Comparison of ENCODE assay signal across 8 cellular contexts in the genomic region with DNA sequence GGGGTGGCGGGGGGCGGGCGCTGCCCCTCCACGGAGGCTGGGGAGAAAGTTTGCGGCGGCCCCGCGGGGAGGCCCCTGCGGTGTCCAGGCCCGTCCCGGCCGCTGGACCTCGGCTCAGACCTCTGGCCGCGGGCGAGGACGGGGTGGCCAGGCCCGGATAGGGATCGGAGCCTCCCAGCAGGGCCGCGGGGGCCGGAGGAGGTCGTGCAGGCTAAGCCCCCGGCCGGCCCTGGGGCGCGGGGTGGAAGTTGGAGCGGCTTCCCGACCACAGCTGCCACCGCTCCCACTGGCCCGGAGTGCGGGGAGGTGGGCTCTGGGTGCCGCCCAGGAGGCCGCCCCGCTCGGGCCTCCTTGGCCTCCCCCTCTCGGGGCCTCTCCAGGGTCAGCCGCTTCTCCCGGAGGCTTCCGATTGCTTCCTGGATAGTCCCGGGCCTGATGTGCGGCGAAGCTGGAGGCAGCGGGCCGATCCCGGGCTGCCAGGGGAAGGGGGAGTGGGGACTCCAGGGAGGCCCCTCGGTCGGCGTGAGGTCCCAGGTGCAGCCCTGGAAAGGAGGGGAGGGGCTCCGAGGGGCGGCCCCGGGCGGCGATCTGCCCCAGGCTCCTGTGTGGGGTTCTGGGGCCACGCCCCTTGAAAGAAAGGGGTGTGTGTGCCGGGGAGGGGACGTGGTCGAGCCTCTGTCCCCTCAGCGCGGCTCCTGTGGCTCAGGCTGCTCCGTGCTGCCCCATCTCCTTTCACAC. TPM values are rescaled to one million over a fixed set of nuclear protein-coding genes. Genes with fewer than 3 reads are reported as not detected.
DNase-seq lines count a peak whose midpoint lies in the region; ATAC-seq and TF ChIP-seq lines count a peak whose summit lies in the region.

No MANE protein-coding gene starts in this region.

- peaks cover 41% of the 10 kb centered on the region for H3K27me3 Mint-ChIP-seq in activated naive CD4-positive, alpha-beta T cell treated with anti-CD3 and anti-CD28 coated beads, Interleukin-2, amount 10 ng/mL, durations not matched to agents 7 days and 5 days

- ATAC-seq in left ventricle myocardium superior (peak; percentile 1), gastrocnemius medialis (peak; percentile 16 to 18), HG03159 (IDR thresholded peaks at IDR 0.05; ENCODE audit: unreplicated experiment) (no peak)

- H3K36me3 Mint-ChIP-seq in activated naive CD4-positive, alpha-beta T cell treated with anti-CD3 and anti-CD28 coated beads, Interleukin-2, amount 10 ng/mL, durations not matched to agents 7 days and 5 days, result no peaks in the 10 kb centered on the region

- H3K36me3 ChIP-seq in gastrocnemius medialis, result peaks cover 0 to 2% of the 10 kb centered on the region in 2 donors

- H3K27me3 ChIP-seq in gastrocnemius medialis, result no peaks in the 10 kb centered on the region

- no peak for TF ChIP-seq CTCF in gastrocnemius medialis (IDR thresholded peaks at IDR 0.05 in 4 of 5, conservative IDR thresholded peaks at IDR 0.05 in 1 of 5)

- TF ChIP-seq POLR2A in gastrocnemius medialis (IDR thresholded peaks at IDR 0.05), result no peak

- H3K4me1 Mint-ChIP-seq in activated naive CD4-positive, alpha-beta T cell treated with anti-CD3 and anti-CD28 coated beads, Interleukin-2, amount 10 ng/mL, durations not matched to agents 7 days and 5 days, result peaks cover 19% of the 10 kb centered on the region

- DNase-seq in NCI-H1436 (lab: John Stamatoyannopoulos, UW), result peak; percentile 31
- no peak for DNase-seq in NCI-H1436 treated with DMSO at 0.1 percent for 48 hours (lab: John Stamatoyannopoulos, UW)
- DNase-seq in NCI-H128 (lab: John Stamatoyannopoulos, UW; ENCODE audit: unreplicated experiment), result peak; percentile 64
- peak; percentile 60 for DNase-seq in activated naive CD4-positive, alpha-beta T cell treated with anti-CD3 and anti-CD28 coated beads, Interleukin-2, amount 10 ng/mL, durations not matched to agents 7 days and 5 days
- DNase-seq in left ventricle myocardium superior, result peak; percentile 52
- DNase-seq in gastrocnemius medialis, result no peak
- no peak for DNase-seq in COR-L47 (lab: John Stamatoyannopoulos, UW)

- H3K4me3 Mint-ChIP-seq in activated naive CD4-positive, alpha-beta T cell treated with anti-CD3 and anti-CD28 coated beads, Interleukin-2, amount 10 ng/mL, durations not matched to agents 7 days and 5 days, result peak overlapping the region; percentile 43

- H3K9me3 Mint-ChIP-seq in activated naive CD4-positive, alpha-beta T cell treated with anti-CD3 and anti-CD28 coated beads, Interleukin-2, amount 10 ng/mL, durations not matched to agents 7 days and 5 days, result no peaks in the 10 kb centered on the region

- H3K4me1 ChIP-seq in gastrocnemius medialis, result peaks cover 3 to 23% of the 10 kb centered on the region in 2 donors

- CTCF ChIA-PET in activated naive CD4-positive, alpha-beta T cell treated with anti-CD3 and anti-CD28 coated beads, Interleukin-2, amount 10 ng/mL, durations not matched to agents 7 days and 5 days (lab: Charles Lee), result interaction anchor here (2.7 to 3.9 kb wide), 2 partner anchors 13 to 231 kb away, joined by 9 to 22 read pairs; no protein-coding TSS in a partner anchor

- intact Hi-C loops in left ventricle myocardium superior (cut with micrococcal nuclease) (no loop called here), gastrocnemius medialis (cut with DNase I; ENCODE audit: low total_unique reads) (loop anchor here (1.0 to 10.0 kb wide), 5 partner anchors 23 to 561 kb away; no protein-coding TSS in a partner anchor)

- H3K27ac ChIP-seq in gastrocnemius medialis, result peak overlapping the region; percentile 15 to 54 (median 48)

- H3K4me3 ChIP-seq in gastrocnemius medialis, result peak overlapping the region; percentile 53 to 75 (median 62)

- in situ Hi-C loops in gastrocnemius medialis (cut with MboI; ENCODE audit: low sequenced_read_pairs in 4 of 4), result no loop called here

- H3K9me3 ChIP-seq in gastrocnemius medialis, result no peaks in the 10 kb centered on the region

- H3K27ac Mint-ChIP-seq in activated naive CD4-positive, alpha-beta T cell treated with anti-CD3 and anti-CD28 coated beads, Interleukin-2, amount 10 ng/mL, durations not matched to agents 7 days and 5 days, result no peak overlapping the region

RNA-seq across cellular contexts. Expression of gene PLXNA1, which starts 0.9 kb away (rescaled TPM):
- 23.8 TPM for total RNA-seq in left ventricle myocardium superior
- 10 to 100 TPM; 12.7 to 27.9 (median 19.5) TPM for total RNA-seq in gastrocnemius medialis

Comparison
In these comparisons a context has a peak if more than half of its experiments do, and no peak if none do; other contexts are left out.
1. DNase-seq: peak in NCI-H1436 (single experiment), NCI-H128 (single experiment), activated naive CD4-positive, alpha-beta T cell treated with anti-CD3 and anti-CD28 coated beads, Interleukin-2, amount 10 ng/mL, durations not matched to agents 7 days and 5 days (single experiment) and left ventricle myocardium superior (single experiment); none in NCI-H1436 treated with DMSO at 0.1 percent for 48 hours (single experiment), gastrocnemius medialis (0 of 2) and COR-L47 (single experiment).